Comparison of ENCODE assay signal across 12 cellular contexts in genomic region chr4:162461952-162462351, GRCh38.
DNase-seq lines count a peak whose midpoint lies in the region; ATAC-seq, FAIRE-seq and TF ChIP-seq lines count a peak whose summit lies in the region.
"Had no signal": no experiment of that assay in that cellular context is flagged by ENCODE, and none has a peak within 500 bp of the region (broad histone marks: within the 10 kb centered on the region; RNA-seq: fewer than 3 reads in every experiment).

No MANE protein-coding gene starts in this region.

- H3K4me1 Mint-ChIP-seq in CD8-positive, alpha-beta T cell (ENCODE audit: low read depth): no peaks in the 10 kb centered on the region

- H3K27me3 Mint-ChIP-seq in CD8-positive, alpha-beta T cell (ENCODE audit: low read depth): no peaks in the 10 kb centered on the region
- H3K27me3 Mint-ChIP-seq: activated CD4-positive, alpha-beta memory T cell treated with anti-CD3 and anti-CD28 coated beads for 36 hours had no signal

- ATAC-seq in CD8-positive, alpha-beta T cell: no peak
- no peak for ATAC-seq in HG03095 (IDR thresholded peaks at IDR 0.05; ENCODE audit: unreplicated experiment)
- ATAC-seq: esophagus mucosa, Right ventricle myocardium inferior had no signal

- H3K27ac Mint-ChIP-seq in CD8-positive, alpha-beta T cell: no peak overlapping the region
- H3K27ac Mint-ChIP-seq: activated CD4-positive, alpha-beta memory T cell treated with anti-CD3 and anti-CD28 coated beads for 36 hours had no signal

- H3K27me3 ChIP-seq in CD8-positive, alpha-beta T cell (ENCODE audit: insufficient read depth, low read length): no peaks in the 10 kb centered on the region

- H3K4me1 ChIP-seq in kidney (ENCODE audit: control insufficient read depth in 1 of 2, insufficient read depth in 1 of 2, low read depth in 1 of 2, low read length in 2 of 2): no peaks in the 10 kb centered on the region
- H3K4me1 ChIP-seq in CD8-positive, alpha-beta T cell (ENCODE audit: insufficient read depth, low read length): no peaks in the 10 kb centered on the region

- no peaks in the 10 kb centered on the region for H3K9me3 ChIP-seq in kidney (ENCODE audit: control insufficient read depth in 1 of 2, low read length in 2 of 2)
- H3K9me3 ChIP-seq in CD8-positive, alpha-beta T cell (ENCODE audit: low read length): no peaks in the 10 kb centered on the region

- H3K27ac ChIP-seq in kidney (ENCODE audit: low read depth in 2 of 2, low read length in 2 of 2): no peak overlapping the region
- no peak overlapping the region for H3K27ac ChIP-seq in CD8-positive, alpha-beta T cell (ENCODE audit: low read depth, low read length)

- H3K36me3 Mint-ChIP-seq in CD8-positive, alpha-beta T cell: no peaks in the 10 kb centered on the region
- H3K36me3 Mint-ChIP-seq: activated CD4-positive, alpha-beta memory T cell treated with anti-CD3 and anti-CD28 coated beads for 36 hours had no signal

- in situ Hi-C loops in KBM-7 (cut with MboI; ENCODE audit: low pct_unique_long_range_greater_than_20kb, low sequenced_read_pairs): no loop called here

- POLR2A ChIA-PET in CD8-positive, alpha-beta T cell (lab: Charles Lee): no interaction called here

- intact Hi-C loops in kidney (cut with DNase I): no loop called here
- intact Hi-C loops in CD8-positive, alpha-beta T cell (cut with DNase I, micrococcal nuclease): no loop called here

- no peak for DNase-seq in D721Med (ENCODE audit: insufficient read length, low spot score)
- DNase-seq in KBM-7: peak; percentile 1
- DNase-seq in SKM-1 (lab: John Stamatoyannopoulos, UW; ENCODE audit: unreplicated experiment): peak; percentile 28
- no peak for DNase-seq in kidney
- DNase-seq in CD8-positive, alpha-beta T cell: no peak
- DNase-seq in activated effector memory CD4-positive, alpha-beta T cell treated with Interleukin-2 at 50 U/mL for 16 hours: no peak
- DNase-seq in germinal center (ENCODE audit: low spot score): no peak
- DNase-seq: activated CD4-positive, alpha-beta memory T cell treated with anti-CD3 and anti-CD28 coated beads for 36 hours; Calu3 had no signal

- FAIRE-seq in D721Med (lab: Jason Lieb, UNC) (no peak), kidney (lab: Jason Lieb, UNC) (peak; percentile 86)

- no peaks in the 10 kb centered on the region for H3K9me3 Mint-ChIP-seq in CD8-positive, alpha-beta T cell
- H3K9me3 Mint-ChIP-seq: activated CD4-positive, alpha-beta memory T cell treated with anti-CD3 and anti-CD28 coated beads for 36 hours had no signal

- no peak overlapping the region for H3K4me3 Mint-ChIP-seq in CD8-positive, alpha-beta T cell
- H3K4me3 Mint-ChIP-seq: activated CD4-positive, alpha-beta memory T cell treated with anti-CD3 and anti-CD28 coated beads for 36 hours had no signal

- no peak overlapping the region for H3K4me3 ChIP-seq in kidney (ENCODE audit: low read length in 2 of 2)
- no peak overlapping the region for H3K4me3 ChIP-seq in CD8-positive, alpha-beta T cell (ENCODE audit: low read depth, low read length)

- CTCF ChIA-PET in CD8-positive, alpha-beta T cell (lab: Charles Lee): no interaction called here

- H3K9ac ChIP-seq in kidney (ENCODE audit: low read length in 2 of 2): no peak overlapping the region

- peak; percentile 41 for TF ChIP-seq CTCF in D721Med (IDR thresholded peaks at IDR 0.05; ENCODE audit: insufficient read depth, missing control alignments)
- TF ChIP-seq CTCF in kidney (IDR thresholded peaks at IDR 0.05; ENCODE audit: borderline replicate concordance, extremely low read depth, insufficient read depth): peak; percentile 8
- TF ChIP-seq CTCF in CD8-positive, alpha-beta T cell (IDR thresholded peaks at IDR 0.05): no peak

- no peaks in the 10 kb centered on the region for H3K36me3 ChIP-seq in kidney (ENCODE audit: control insufficient read depth in 1 of 2, insufficient read depth in 2 of 2, low read length in 2 of 2)
- H3K36me3 ChIP-seq in CD8-positive, alpha-beta T cell (ENCODE audit: insufficient read depth, low read length): no peaks in the 10 kb centered on the region

Comparison
In these comparisons a context has a peak if more than half of its experiments do, and no peak if none do; other contexts are left out.
1. DNase-seq: peak in KBM-7 (single experiment) and SKM-1 (single experiment); none in D721Med (single experiment), kidney (single experiment), CD8-positive, alpha-beta T cell (0 of 7), activated effector memory CD4-positive, alpha-beta T cell treated with Interleukin-2 at 50 U/mL for 16 hours (single experiment) and germinal center (single experiment).